Comparison of ENCODE assay signal across 11 cellular contexts in the genomic region with DNA sequence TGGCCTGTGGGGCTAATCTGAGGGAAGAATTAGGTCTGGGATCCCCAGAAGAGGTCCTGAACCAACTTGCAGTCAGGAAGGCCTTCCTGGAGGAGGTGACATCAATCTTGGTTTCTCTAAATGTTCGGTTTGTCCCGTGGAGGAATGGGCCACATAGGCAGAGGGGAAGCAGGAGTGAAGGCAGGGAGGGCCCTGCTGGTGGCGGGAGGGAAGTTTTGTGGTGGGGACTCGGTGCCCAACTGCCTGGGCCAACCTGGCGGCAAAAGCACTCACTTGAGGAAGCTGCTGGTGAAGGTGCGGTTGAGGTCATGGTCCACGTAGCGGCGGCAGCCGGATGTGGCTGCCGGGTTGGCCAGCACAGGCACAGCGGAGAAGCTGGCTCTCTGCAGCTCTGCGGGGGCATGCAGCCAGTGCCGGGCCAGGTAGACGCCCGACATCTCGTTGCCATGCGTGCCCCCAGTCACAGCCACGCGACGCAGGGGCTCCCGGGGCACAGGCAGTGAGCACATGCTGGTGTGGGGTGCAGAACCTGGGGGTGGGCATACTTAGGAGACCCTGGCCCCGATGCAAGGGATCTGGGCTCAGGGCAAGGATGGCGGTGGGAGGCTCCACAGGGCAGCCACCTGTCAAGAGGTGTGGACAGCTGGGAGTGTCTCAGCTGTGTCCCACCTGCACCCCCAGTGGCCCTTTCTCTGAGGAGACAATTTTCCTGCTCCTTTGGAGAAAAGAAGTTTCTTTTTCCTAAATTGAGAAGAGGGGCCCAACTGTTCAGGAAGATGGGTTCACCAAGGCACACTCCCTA. TPM values are rescaled to one million over a fixed set of nuclear protein-coding genes. Genes with fewer than 3 reads are reported as not detected.
DNase-seq lines count a peak whose midpoint lies in the region; ATAC-seq and TF ChIP-seq lines count a peak whose summit lies in the region.
"Had no signal": no experiment of that assay in that cellular context is flagged by ENCODE, and none has a peak within 500 bp of the region (broad histone marks: within the 10 kb centered on the region; RNA-seq: fewer than 3 reads in every experiment).

No MANE protein-coding gene starts in this region.

- no peaks in the 10 kb centered on the region for H3K27me3 ChIP-seq in CD4-positive, alpha-beta T cell (ENCODE audit: control insufficient read depth, insufficient read depth, low read length)
- H3K27me3 ChIP-seq in A673 (replicated peaks; ENCODE audit: insufficient read depth, low read depth, low read length, poor library complexity) (no peaks in the 10 kb centered on the region), BE2C (peaks cover 7% of the 10 kb centered on the region)

- no TSS peak for BruUV-seq in A673 (replicated peaks; lab: Mats Ljungman, UMichigan)

- no peak overlapping the region for H3K4me3 ChIP-seq in A673 (ENCODE audit: low read depth, low read length, poor library complexity, severe bottlenecking)
- H3K4me3 ChIP-seq in BE2C (ENCODE audit: low read depth, low read length) = no peak overlapping the region

- no peaks in the 10 kb centered on the region for H3K9me3 Mint-ChIP-seq in CD4-positive, alpha-beta T cell
- H3K9me3 Mint-ChIP-seq in T-helper 2 cell treated with Interferon-gamma antibody and Interleukin-4, amounts not matched to agents 5 μg/mL and 100 μg/mL, for 36 hours = no peaks in the 10 kb centered on the region

- H3K9me3 ChIP-seq in CD4-positive, alpha-beta T cell (ENCODE audit: control insufficient read depth, low read length) = no peaks in the 10 kb centered on the region
- no peaks in the 10 kb centered on the region for H3K9me3 ChIP-seq in A673 (ENCODE audit: low read depth, low read length, poor library complexity, severe bottlenecking)
- no peaks in the 10 kb centered on the region for H3K9me3 ChIP-seq in BE2C

- no peaks in the 10 kb centered on the region for H3K27me3 Mint-ChIP-seq in CD4-positive, alpha-beta T cell
- peaks cover 2% of the 10 kb centered on the region for H3K27me3 Mint-ChIP-seq in T-helper 2 cell treated with Interferon-gamma antibody and Interleukin-4, amounts not matched to agents 5 μg/mL and 100 μg/mL, for 36 hours (ENCODE audit: low read depth)

- CTCF ChIA-PET in CD4-positive, alpha-beta T cell (lab: Charles Lee) = interaction anchor here (1.1 to 1.6 kb wide), 2 partner anchors 10 to 17 kb away, joined by 3 to 6 read pairs; a partner anchor contains a TSS
- CTCF ChIA-PET in A673 (lab: Charles Lee) = no interaction called here

- H3K27ac Mint-ChIP-seq in CD4-positive, alpha-beta T cell = no peak overlapping the region
- H3K27ac Mint-ChIP-seq in T-helper 2 cell treated with Interferon-gamma antibody and Interleukin-4, amounts not matched to agents 5 μg/mL and 100 μg/mL, for 36 hours = peak overlapping the region; percentile 36

- intact Hi-C loops in CD4-positive, alpha-beta T cell (cut with DNase I, micrococcal nuclease) = no loop called here
- intact Hi-C loops in A673 (cut with micrococcal nuclease; ENCODE audit: unreplicated experiment) = no loop called here

- H3K4me1 Mint-ChIP-seq in CD4-positive, alpha-beta T cell (ENCODE audit: low read depth) = peaks cover 32% of the 10 kb centered on the region
- peaks cover 24% of the 10 kb centered on the region for H3K4me1 Mint-ChIP-seq in T-helper 2 cell treated with Interferon-gamma antibody and Interleukin-4, amounts not matched to agents 5 μg/mL and 100 μg/mL, for 36 hours (ENCODE audit: low read depth)

- POLR2A ChIA-PET in CD4-positive, alpha-beta T cell (lab: Charles Lee) = interaction anchor here (0.9 to 2.2 kb wide), 3 partner anchors 13 to 32 kb away, joined by 3 to 11 read pairs (median 4); a partner anchor contains a TSS
- POLR2A ChIA-PET in A673 (lab: Charles Lee; ENCODE audit: low non-redundant PET) = no interaction called here

- no peaks in the 10 kb centered on the region for H3K36me3 ChIP-seq in A673 (ENCODE audit: insufficient read depth, low read length, poor library complexity, severe bottlenecking)
- no peaks in the 10 kb centered on the region for H3K36me3 ChIP-seq in BE2C

- no peak for TF ChIP-seq CTCF in CD4-positive, alpha-beta T cell (IDR thresholded peaks at IDR 0.05)
- TF ChIP-seq CTCF in A673 (conservative IDR thresholded peaks at IDR 0.05; ENCODE audit: low read depth, low read length) (no peak), BE2C (IDR thresholded peaks at IDR 0.05; ENCODE audit: low read depth, low read length) (no peak)

- H3K4me1 ChIP-seq in A673 (ENCODE audit: insufficient read depth, low read length, poor library complexity, severe bottlenecking) (peaks cover 19% of the 10 kb centered on the region), BE2C (no peaks in the 10 kb centered on the region)

- peaks cover 4% of the 10 kb centered on the region for H3K36me3 Mint-ChIP-seq in CD4-positive, alpha-beta T cell (ENCODE audit: low read depth)
- H3K36me3 Mint-ChIP-seq in T-helper 2 cell treated with Interferon-gamma antibody and Interleukin-4, amounts not matched to agents 5 μg/mL and 100 μg/mL, for 36 hours (ENCODE audit: low read depth) = no peaks in the 10 kb centered on the region

- no peak overlapping the region for H3K27ac ChIP-seq in CD4-positive, alpha-beta T cell (ENCODE audit: low read depth, low read length)
- no peak overlapping the region for H3K27ac ChIP-seq in A673 (ENCODE audit: low read depth, low read length, poor library complexity, severe bottlenecking)
- H3K27ac ChIP-seq: epithelial cell of prostate had no signal

- H3K4me3 Mint-ChIP-seq in CD4-positive, alpha-beta T cell = peak overlapping the region; percentile 62
- H3K4me3 Mint-ChIP-seq in T-helper 2 cell treated with Interferon-gamma antibody and Interleukin-4, amounts not matched to agents 5 μg/mL and 100 μg/mL, for 36 hours = peak overlapping the region; percentile 57

- peak in 4 of 10 experiments; percentile 12 to 33 (median 23) for DNase-seq in CD4-positive, alpha-beta T cell
- DNase-seq in T-helper 2 cell treated with Interferon-gamma antibody and Interleukin-4, amounts not matched to agents 5 μg/mL and 100 μg/mL, for 36 hours (ENCODE audit: low spot score) = peak; percentile 45
- peak; percentile 4 for DNase-seq in iPS-NIHi7 (ENCODE audit: extremely low spot score)
- no peak for DNase-seq in NCI-H748 (lab: John Stamatoyannopoulos, UW; ENCODE audit: unreplicated experiment)
- DNase-seq in A673 (ENCODE audit: low spot score) = no peak
- no peak for DNase-seq in BE2C
- no peak for DNase-seq in NCI-H2171 treated with DMSO at 0.1 percent for 48 hours (lab: John Stamatoyannopoulos, UW)
- DNase-seq: NCI-H2171 had no signal

- ATAC-seq in CD4-positive, alpha-beta T cell (ENCODE audit: poor library complexity) = no peak
- ATAC-seq in GM21619 (IDR thresholded peaks at IDR 0.05; ENCODE audit: unreplicated experiment) = peak; percentile 35

RNA-seq across cellular contexts. Expression of a gene that starts 3.8 kb away (rescaled TPM):
- total RNA-seq in CD4-positive, alpha-beta T cell = under 1 TPM; 0.30 to 0.36 TPM
- total RNA-seq in A673 (2021) = not detected in 2 replicates
- not detected for polyA plus RNA-seq in BE2C (2012; ENCODE audit: insufficient read depth, insufficient read length, low read depth)

RNA-seq across cellular contexts. Expression of a gene that starts 7.2 kb away (rescaled TPM):
- total RNA-seq in CD4-positive, alpha-beta T cell = not detected
- total RNA-seq in A673 (2021) = not detected in 2 replicates
- not detected for polyA plus RNA-seq in BE2C (2012; ENCODE audit: insufficient read depth, insufficient read length, low read depth)
- total RNA-seq: activated CD8-positive, alpha-beta memory T cell treated with anti-CD3 and anti-CD28 coated beads for 36 hours had no signal

RNA-seq across cellular contexts. Expression of a gene that starts 17.0 kb away (rescaled TPM):
- total RNA-seq in CD4-positive, alpha-beta T cell = 1 to 10 TPM in 1 of 2 experiments, under 1 TPM in 1; 0.92 to 1.4 TPM
- 3.4 and 4.7 TPM in 2 replicates for total RNA-seq in A673 (2021)
- polyA plus RNA-seq in BE2C (2012; ENCODE audit: insufficient read depth, insufficient read length, low read depth) = 1.2 TPM

RNA-seq across cellular contexts. Expression of a gene that starts 27.7 kb away (rescaled TPM):
- not detected for total RNA-seq in CD4-positive, alpha-beta T cell
- total RNA-seq in A673 (2021) = not detected in 2 replicates
- not detected for polyA plus RNA-seq in BE2C (2012; ENCODE audit: insufficient read depth, insufficient read length, low read depth)
- total RNA-seq: activated CD8-positive, alpha-beta memory T cell treated with anti-CD3 and anti-CD28 coated beads for 36 hours had no signal

RNA-seq across cellular contexts. Expression of a gene that starts 40.0 kb away (rescaled TPM):
- 100 to 1,000 TPM; 223 to 224 TPM for total RNA-seq in CD4-positive, alpha-beta T cell
- 250 and 275 TPM in 2 replicates for total RNA-seq in A673 (2021)
- polyA plus RNA-seq in BE2C (2012; ENCODE audit: insufficient read depth, insufficient read length, low read depth) = 1,032 TPM

Comparison
In these comparisons a context has a peak if more than half of its experiments do, and no peak if none do; other contexts are left out.
1. DNase-seq: peak in T-helper 2 cell treated with Interferon-gamma antibody and Interleukin-4, amounts not matched to agents 5 μg/mL and 100 μg/mL, for 36 hours (single experiment) and iPS-NIHi7 (single experiment); none in NCI-H748 (single experiment), A673 (single experiment), BE2C (single experiment) and NCI-H2171 treated with DMSO at 0.1 percent for 48 hours (single experiment).